ENCODE assay signal across 11 cellular contexts in the genomic region with DNA sequence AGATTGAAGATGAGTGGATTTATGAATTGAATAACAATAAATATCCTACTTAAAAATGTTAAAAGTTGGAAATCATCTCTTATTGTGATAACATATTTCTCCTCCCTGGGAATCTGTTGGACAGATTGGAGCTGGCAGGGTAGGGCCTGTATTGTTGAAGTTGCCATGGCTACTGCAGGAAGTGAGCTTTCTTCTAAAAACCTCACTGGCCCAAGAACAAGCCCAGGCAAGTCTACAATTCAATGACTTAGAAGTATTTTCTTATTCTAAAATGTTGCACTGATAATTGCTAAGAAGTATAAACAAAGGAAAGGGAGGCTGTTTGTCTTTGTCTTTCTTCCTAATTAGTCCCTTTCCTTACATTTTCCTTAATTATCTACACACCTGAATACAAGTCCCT.
A peak's percentile ranks its signal among the peaks of the same experiment; 100 is the strongest.
DNase-seq lines count a peak whose midpoint lies in the region; ATAC-seq and TF ChIP-seq lines count a peak whose summit lies in the region.
"Had no signal": no experiment of that assay in that cellular context is flagged by ENCODE, and none has a peak within 500 bp of the region (broad histone marks: within the 10 kb centered on the region; RNA-seq: fewer than 3 reads in every experiment).

No MANE protein-coding gene starts in this region.

- peaks cover 2% of the 10 kb centered on the region for H3K27me3 Mint-ChIP-seq in endothelial cell (ENCODE audit: unreplicated experiment)
- peaks cover 6% of the 10 kb centered on the region for H3K27me3 Mint-ChIP-seq in CD4-positive, alpha-beta T cell

- no peak overlapping the region for H3K27ac ChIP-seq in OCI-LY7 (ENCODE audit: low read depth, low read length, poor library complexity, severe bottlenecking)
- H3K27ac ChIP-seq in CD4-positive, alpha-beta T cell (ENCODE audit: low read depth, low read length): no peak overlapping the region
- H3K27ac ChIP-seq: body of pancreas, PC-9 had no signal

- H3K36me3 ChIP-seq in OCI-LY7 (ENCODE audit: insufficient read depth, low read length): no peaks in the 10 kb centered on the region; the same call in 1 of the 2 replicates

- TF ChIP-seq CTCF in endothelial cell (IDR thresholded peaks at IDR 0.05; ENCODE audit: unreplicated experiment) (no peak), OCI-LY7 (conservative IDR thresholded peaks at IDR 0.05; ENCODE audit: low read length) (no peak)
- TF ChIP-seq CTCF in CD4-positive, alpha-beta T cell (IDR thresholded peaks at IDR 0.05): no peak

- DNase-seq in NCI-H1417 (lab: John Stamatoyannopoulos, UW) (peak; percentile 15 to 44 (median 39)), NCI-H1417 treated with DMSO at 0.1 percent for 48 hours (lab: John Stamatoyannopoulos, UW) (no peak), NCI-H2171 treated with DMSO at 0.1 percent for 48 hours (lab: John Stamatoyannopoulos, UW) (peak; percentile 82), endothelial cell (ENCODE audit: low spot score) (no peak), renal cortical epithelial cell (ENCODE audit: low read depth) (peak; percentile 71), OCI-LY7 (ENCODE audit: low spot score) (no peak)
- DNase-seq in CD4-positive, alpha-beta T cell: no peak
- DNase-seq: body of pancreas had no signal

- H3K4me1 ChIP-seq in OCI-LY7 (ENCODE audit: insufficient read depth, low read length, poor library complexity, severe bottlenecking): peaks cover 12% of the 10 kb centered on the region
- H3K4me1 ChIP-seq: body of pancreas had no signal

- intact Hi-C loops in OCI-LY7 (cut with micrococcal nuclease; ENCODE audit: unreplicated experiment): no loop called here
- intact Hi-C loops in CD4-positive, alpha-beta T cell (cut with DNase I, micrococcal nuclease): no loop called here

- no peaks in the 10 kb centered on the region for H3K4me1 Mint-ChIP-seq in endothelial cell (ENCODE audit: unreplicated experiment)
- H3K4me1 Mint-ChIP-seq in CD4-positive, alpha-beta T cell (ENCODE audit: low read depth): peaks cover 6% of the 10 kb centered on the region

- H3K27ac Mint-ChIP-seq in endothelial cell (ENCODE audit: unreplicated experiment): peak overlapping the region; percentile 77
- H3K27ac Mint-ChIP-seq in CD4-positive, alpha-beta T cell: no peak overlapping the region

- no peak overlapping the region for H3K4me3 ChIP-seq in OCI-LY7 (ENCODE audit: low read depth, low read length, poor library complexity, severe bottlenecking)
- H3K4me3 ChIP-seq: body of pancreas, PC-9 had no signal

- H3K79me2 ChIP-seq in OCI-LY7 (ENCODE audit: insufficient read depth, low read depth, low read length): no peaks in the 10 kb centered on the region

- no peak for ATAC-seq in HG03520 (IDR thresholded peaks at IDR 0.05; ENCODE audit: unreplicated experiment)
- ATAC-seq in CD4-positive, alpha-beta T cell (ENCODE audit: poor library complexity): no peak
- ATAC-seq: body of pancreas had no signal

- H3K27me3 ChIP-seq in CD4-positive, alpha-beta T cell (ENCODE audit: control insufficient read depth, insufficient read depth, low read length): no peaks in the 10 kb centered on the region
- H3K27me3 ChIP-seq: body of pancreas had no signal

- H3K36me3 Mint-ChIP-seq in endothelial cell (ENCODE audit: low read depth, unreplicated experiment): no peaks in the 10 kb centered on the region
- H3K36me3 Mint-ChIP-seq in CD4-positive, alpha-beta T cell (ENCODE audit: low read depth): no peaks in the 10 kb centered on the region

- no peak overlapping the region for H2AFZ ChIP-seq in OCI-LY7 (ENCODE audit: low read length)
- H2AFZ ChIP-seq: PC-9 had no signal

- H3K4me3 Mint-ChIP-seq in endothelial cell (ENCODE audit: unreplicated experiment): no peak overlapping the region
- no peak overlapping the region for H3K4me3 Mint-ChIP-seq in CD4-positive, alpha-beta T cell
- H3K4me3 Mint-ChIP-seq: neural crest cell had no signal

- BruUV-seq in OCI-LY7 (replicated peaks; lab: Mats Ljungman, UMichigan): no TSS peak

- H3K4me2 ChIP-seq in OCI-LY7 (ENCODE audit: low read length): no peak overlapping the region
- H3K4me2 ChIP-seq: PC-9 had no signal

- POLR2A ChIA-PET in OCI-LY7 (lab: Charles Lee): interaction anchor here (0.7 kb wide), 1 partner anchor 9 kb away, joined by 4 read pairs; no protein-coding TSS in a partner anchor
- POLR2A ChIA-PET in CD4-positive, alpha-beta T cell (lab: Charles Lee): no interaction called here

- CTCF ChIA-PET in OCI-LY7 (lab: Charles Lee; ENCODE audit: unreplicated experiment): no interaction called here
- CTCF ChIA-PET in CD4-positive, alpha-beta T cell (lab: Charles Lee): no interaction called here

- no peaks in the 10 kb centered on the region for H4K20me1 ChIP-seq in OCI-LY7 (ENCODE audit: insufficient read depth, low read length)

- peaks cover 5% of the 10 kb centered on the region for H3K9me3 Mint-ChIP-seq in endothelial cell (ENCODE audit: unreplicated experiment)
- H3K9me3 Mint-ChIP-seq in CD4-positive, alpha-beta T cell: no peaks in the 10 kb centered on the region

- no peaks in the 10 kb centered on the region for H3K9me2 ChIP-seq in OCI-LY7 (ENCODE audit: insufficient read depth, low read length)

- peaks cover 17% of the 10 kb centered on the region; the same call in 1 of the 2 replicates for H3K9me3 ChIP-seq in OCI-LY7 (ENCODE audit: low read length)
- no peaks in the 10 kb centered on the region for H3K9me3 ChIP-seq in CD4-positive, alpha-beta T cell (ENCODE audit: control insufficient read depth, low read length)
- H3K9me3 ChIP-seq: body of pancreas had no signal

Comparison
In these comparisons a context has a peak if more than half of its experiments do, and no peak if none do; other contexts are left out.
1. DNase-seq: peak in NCI-H1417 (3 of 3), NCI-H2171 treated with DMSO at 0.1 percent for 48 hours (single experiment) and renal cortical epithelial cell (single experiment); none in NCI-H1417 treated with DMSO at 0.1 percent for 48 hours (single experiment), endothelial cell (single experiment), OCI-LY7 (single experiment) and CD4-positive, alpha-beta T cell (0 of 10).